Comparison of ENCODE assay signal across 8 cellular contexts in genomic region chr12:8221844-8222243, GRCh38. TPM values are rescaled to one million over a fixed set of nuclear protein-coding genes. Genes with fewer than 3 reads are reported as not detected.
DNase-seq lines count a peak whose midpoint lies in the region; TF ChIP-seq lines count a peak whose summit lies in the region.
"Not testable (repeated sequence)": the region's sequence is repeated elsewhere in the genome, so short reads cannot be mapped to it uniquely, and the experiment has no call there.
"Had no signal": no experiment of that assay in that cellular context is flagged by ENCODE, and none has a peak within 500 bp of the region (broad histone marks: within the 10 kb centered on the region; RNA-seq: fewer than 3 reads in every experiment).

No MANE protein-coding gene starts in this region.

- H3K27ac ChIP-seq in endodermal cell (ENCODE audit: low read depth, low read length), result not testable (repeated sequence)

- not testable (repeated sequence) for H3K9me3 Mint-ChIP-seq in endodermal cell

- DNase-seq in endodermal cell (peak; percentile 10), mesenteric fat pad (ENCODE audit: low spot score) (peak; percentile 83), posterior vena cava (ENCODE audit: low spot score) (peak; percentile 66)

- H3K27ac Mint-ChIP-seq in endodermal cell, result not testable (repeated sequence)

- intact Hi-C loops in posterior vena cava (cut with DNase I), result loop anchor here in 1 of 2 donors (10.0 kb wide), 1 partner anchor 117 kb away; no protein-coding TSS in a partner anchor

- H3K4me1 Mint-ChIP-seq in endodermal cell, result not testable (repeated sequence)

- 89 to 96% methylated on average over 9 to 21 of the region's 21 CpGs for WGBS in endodermal cell (ENCODE audit: insufficient coverage in 1 of 2, insufficient read length in 1 of 2), 2 experiments

- H3K9me3 ChIP-seq in endodermal cell (ENCODE audit: control insufficient read depth, low read length), result not testable (repeated sequence)

- H3K27me3 Mint-ChIP-seq in endodermal cell (ENCODE audit: insufficient read depth), result peaks cover 16% of the 10 kb centered on the region

- H3K9ac ChIP-seq in endodermal cell (ENCODE audit: extremely low read depth, low read length, poor library complexity, severe bottlenecking), result not testable (repeated sequence)

- H3K36me3 Mint-ChIP-seq in endodermal cell (ENCODE audit: low read depth), result not testable (repeated sequence)

- TF ChIP-seq CTCF in endodermal cell (conservative IDR thresholded peaks at IDR 0.05), result not testable (repeated sequence)

- H3K27me3 ChIP-seq in endodermal cell (ENCODE audit: control insufficient read depth, insufficient read depth, low read length, poor library complexity, severe bottlenecking), result not testable (repeated sequence)

- H3K4me3 ChIP-seq in endodermal cell (ENCODE audit: low read length), result not testable (repeated sequence)

- not testable (repeated sequence) for H3K4me1 ChIP-seq in endodermal cell (ENCODE audit: control insufficient read depth, insufficient read depth, low read length)

- not testable (repeated sequence) for H3K4me3 Mint-ChIP-seq in endodermal cell

- not testable (repeated sequence) for H3K36me3 ChIP-seq in endodermal cell (ENCODE audit: control insufficient read depth, insufficient read depth, low read length)

RNA-seq across cellular contexts. Expression of gene FAM90A1, which starts 5.6 kb away (rescaled TPM):
- total RNA-seq in endodermal cell (under 1 TPM in 1 of 2 donors, not detected in 1; 0.40 TPM), mesenteric fat pad (0.48 TPM), posterior vena cava (under 1 TPM; 0.19 to 0.23 TPM)
- not detected for polyA plus RNA-seq in endodermal cell (2013, experiment 1 of 2)
- not detected for polyA plus RNA-seq in endodermal cell (2013, experiment 2 of 2)
- total RNA-seq: A172; A673; CD4-positive, alpha-beta memory T cell; CD8-positive, alpha-beta memory T cell had no signal
- polyA plus RNA-seq: CD14-positive monocyte had no signal

Comparison
In these comparisons a context has a peak if more than half of its experiments do, and no peak if none do; other contexts are left out.
1. DNase-seq: peak in every context shown above with its lines; median percentile 83 in mesenteric fat pad; 66 in posterior vena cava; 10 in endodermal cell.